ENCODE assay signal across 8 cellular contexts in genomic region chr6:29792123-29793035, GRCh38. TPM values are rescaled to one million over a fixed set of nuclear protein-coding genes. Genes with fewer than 3 reads are reported as not detected.
DNase-seq lines count a peak whose midpoint lies in the region; ATAC-seq and TF ChIP-seq lines count a peak whose summit lies in the region.

No MANE protein-coding gene starts in this region.

- TF ChIP-seq CTCF in GM12875 (IDR thresholded peaks at IDR 0.05; ENCODE audit: borderline replicate concordance, insufficient read depth, low read depth, low read length) (peak; percentile 43; the same call in 1 of the 2 replicates), body of pancreas (IDR thresholded peaks at IDR 0.05) (peak in 6 of 7 experiments; percentile 39 to 65 (median 56)), smooth muscle cell (IDR thresholded peaks at IDR 0.05; ENCODE audit: borderline replicate concordance, insufficient read depth, poor library complexity, severe bottlenecking) (peak; percentile 35)

- H3K27me3 ChIP-seq in body of pancreas (no peaks in the 10 kb centered on the region), smooth muscle cell (ENCODE audit: low read depth) (peaks cover 47% of the 10 kb centered on the region)

- ATAC-seq in body of pancreas (peak; percentile 76), GM21576 (IDR thresholded peaks at IDR 0.05; ENCODE audit: unreplicated experiment) (no peak)

- H3K27ac ChIP-seq in body of pancreas (peak overlapping the region; percentile 71 to 82 (median 79)), smooth muscle cell (ENCODE audit: low read depth) (peak overlapping the region; percentile 80)

- H4K20me1 ChIP-seq in smooth muscle cell (ENCODE audit: low read depth), result no peaks in the 10 kb centered on the region

- peak overlapping the region; percentile 93 for H2AFZ ChIP-seq in smooth muscle cell (ENCODE audit: low read depth)

- intact Hi-C loops in body of pancreas (cut with DNase I), result no loop called here

- peak; percentile 65 for DNase-seq in T-helper 22 cell (ENCODE audit: low read depth)
- DNase-seq in body of pancreas, result peak; percentile 62 to 76 (median 66)
- DNase-seq in iPS-NIHi11 (ENCODE audit: low spot score), result peak; percentile 79
- DNase-seq in smooth muscle cell (lab: John Stamatoyannopoulos, UW; ENCODE audit: unreplicated experiment), result no peak
- DNase-seq in NCI-H1694 (lab: John Stamatoyannopoulos, UW), result no peak
- DNase-seq in D341Med (ENCODE audit: low spot score), result no peak

- H3K9me3 ChIP-seq in body of pancreas (no peaks in the 10 kb centered on the region), smooth muscle cell (replicated peaks; ENCODE audit: low read depth) (no peaks in the 10 kb centered on the region)

- H3K4me2 ChIP-seq in smooth muscle cell, result peak overlapping the region; percentile 87

- peak; percentile 18 to 67 (median 46) for TF ChIP-seq POLR2A in body of pancreas (IDR thresholded peaks at IDR 0.05)

- peaks cover 23% of the 10 kb centered on the region for H3K4me1 ChIP-seq in body of pancreas
- no peaks in the 10 kb centered on the region for H3K4me1 ChIP-seq in smooth muscle cell (ENCODE audit: low read depth)

- peak overlapping the region; percentile 38 for H3K9ac ChIP-seq in smooth muscle cell (ENCODE audit: low read depth)

- no peaks in the 10 kb centered on the region for H3K36me3 ChIP-seq in body of pancreas (replicated peaks in 1 of 2; ENCODE audit: insufficient read depth in 1 of 2, low read depth in 2 of 2)
- H3K36me3 ChIP-seq in smooth muscle cell (ENCODE audit: low read depth), result no peaks in the 10 kb centered on the region

- H3K4me3 ChIP-seq in GM12875 (ENCODE audit: low read depth, low read length) (peak overlapping the region; percentile 54), body of pancreas (peak overlapping the region; percentile 48 to 73), smooth muscle cell (peak overlapping the region; percentile 53)

- H3F3A ChIP-seq in smooth muscle cell (ENCODE audit: low read depth), result no peaks in the 10 kb centered on the region

- 1 to 7% methylated on average over 19 to 72 of the region's 79 CpGs for WGBS in body of pancreas, 2 donors
- 3% methylated on average over 77 of the region's 79 CpGs for WGBS in smooth muscle cell (ENCODE audit: low lambda C conversion rate)

- H3K79me2 ChIP-seq in smooth muscle cell (ENCODE audit: low read depth), result no peaks in the 10 kb centered on the region

RNA-seq across cellular contexts. Expression of gene HLA-G, which starts 35.2 kb away (rescaled TPM):
- total RNA-seq in body of pancreas (under 1 TPM in 1 of 2 donors, not detected in 1; 0.78 TPM), smooth muscle cell (0.22 and 0.36 TPM in 2 replicates)
- polyA plus RNA-seq in smooth muscle cell, result 1.7 and 3.5 TPM in 2 replicates

Comparison
In these comparisons a context has a peak if more than half of its experiments do, and no peak if none do; other contexts are left out.
1. DNase-seq: peak in T-helper 22 cell (single experiment), body of pancreas (4 of 4) and iPS-NIHi11 (single experiment); none in smooth muscle cell (single experiment), NCI-H1694 (single experiment) and D341Med (single experiment).
2. Peak in every context shown above with its lines, with median percentiles within 50 percentile points of each other: H3K4me3 ChIP-seq and CTCF ChIP-seq.